ENCODE assay signal across 14 cellular contexts in the genomic region with DNA sequence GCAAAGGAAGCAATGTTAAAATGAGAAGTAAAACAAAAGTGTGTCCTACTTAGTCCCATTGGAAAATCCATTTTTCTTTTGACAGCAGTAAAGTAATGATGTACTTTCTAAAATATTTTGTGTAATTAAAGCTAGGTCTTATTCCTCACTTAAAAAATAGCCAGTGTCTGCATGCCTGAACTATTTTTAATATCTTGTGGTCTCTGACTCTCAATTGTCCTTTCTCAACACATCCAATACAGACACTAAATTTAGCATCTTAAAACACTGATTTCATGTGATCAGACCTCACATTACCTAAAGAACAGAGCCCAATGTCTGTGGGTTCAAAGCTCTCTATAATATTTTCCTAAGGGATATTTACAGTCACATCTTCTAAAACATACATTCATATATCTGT.
DNase-seq lines count a peak whose midpoint lies in the region; ATAC-seq and TF ChIP-seq lines count a peak whose summit lies in the region.
"Had no signal": no experiment of that assay in that cellular context is flagged by ENCODE, and none has a peak within 500 bp of the region (broad histone marks: within the 10 kb centered on the region; RNA-seq: fewer than 3 reads in every experiment).

No MANE protein-coding gene starts in this region.

- TF ChIP-seq CTCF in chondrocyte (IDR thresholded peaks at IDR 0.05) = no peak
- no peak for TF ChIP-seq CTCF in right lobe of liver (IDR thresholded peaks at IDR 0.05)

- H3K79me2 ChIP-seq in GM23248 (ENCODE audit: insufficient read depth) = no peaks in the 10 kb centered on the region

- H3K4me3 Mint-ChIP-seq in chondrocyte (ENCODE audit: unreplicated experiment) = no peak overlapping the region
- H3K4me3 Mint-ChIP-seq: CD8-positive, alpha-beta memory T cell had no signal

- peak overlapping the region; percentile 87 for H3K27ac Mint-ChIP-seq in chondrocyte (ENCODE audit: unreplicated experiment)
- H3K27ac Mint-ChIP-seq: CD8-positive, alpha-beta memory T cell had no signal

- no peak for TF ChIP-seq POLR2A in right lobe of liver (IDR thresholded peaks at IDR 0.05)

- H3K4me1 ChIP-seq in GM23248 (ENCODE audit: insufficient read depth) (peaks cover 12% of the 10 kb centered on the region), right lobe of liver (peaks cover 0 to 7% (median 2%) of the 10 kb centered on the region in 4 donors)
- H3K4me1 ChIP-seq: A549, BLaER1 had no signal

- H3K4me1 Mint-ChIP-seq in chondrocyte (ENCODE audit: low read depth) = peaks cover 15% of the 10 kb centered on the region
- H3K4me1 Mint-ChIP-seq: CD8-positive, alpha-beta memory T cell had no signal

- H3K36me3 ChIP-seq in GM23248 (ENCODE audit: low read depth) = no peaks in the 10 kb centered on the region
- peaks cover 0 to 3% (median 0%) of the 10 kb centered on the region in 4 donors for H3K36me3 ChIP-seq in right lobe of liver

- no peak for ATAC-seq in HG02870 (IDR thresholded peaks at IDR 0.05; ENCODE audit: unreplicated experiment)
- no peak for ATAC-seq in right lobe of liver
- ATAC-seq in GM21723 (IDR thresholded peaks at IDR 0.05; ENCODE audit: unreplicated experiment) = no peak
- ATAC-seq: A549 had no signal

- H3K4me2 ChIP-seq in GM23248 (ENCODE audit: unreplicated experiment) = peak overlapping the region; percentile 52
- H3K4me2 ChIP-seq: A549, BLaER1, KMS-11 had no signal

- H3K27me3 ChIP-seq in GM23248 (replicated peaks; ENCODE audit: insufficient read depth) (no peaks in the 10 kb centered on the region), right lobe of liver (no peaks in the 10 kb centered on the region)
- H3K27me3 ChIP-seq: BLaER1 had no signal

- in situ Hi-C loops in GM23248 (cut with MboI) = no loop called here

- H3K36me3 Mint-ChIP-seq in chondrocyte (ENCODE audit: low read depth) = peaks cover 14% of the 10 kb centered on the region

- DNase-seq in GM23248 (peak; percentile 12), chondrocyte (ENCODE audit: low spot score) (no peak), myocyte (ENCODE audit: low read depth) (peak; percentile 77), GF-D8 (lab: John Stamatoyannopoulos, UW) (no peak), right lobe of liver (no peak)
- DNase-seq: AML-193; Caco-2; CD8-positive, alpha-beta memory T cell; HCEC 1CT had no signal

- intact Hi-C loops in right lobe of liver (cut with DNase I) = no loop called here

- no peak overlapping the region for H3K9ac ChIP-seq in GM23248
- H3K9ac ChIP-seq: BLaER1, KMS-11 had no signal

- H3F3A ChIP-seq in GM23248 (ENCODE audit: insufficient read depth) = no peaks in the 10 kb centered on the region

- H4K20me1 ChIP-seq in GM23248 (ENCODE audit: insufficient read depth) = no peaks in the 10 kb centered on the region
- H4K20me1 ChIP-seq: BLaER1 had no signal

- no peak overlapping the region for H2AFZ ChIP-seq in GM23248

- H3K9me3 Mint-ChIP-seq in chondrocyte (ENCODE audit: low read depth) = peaks cover 19% of the 10 kb centered on the region

- H3K9me3 ChIP-seq in GM23248 (ENCODE audit: low read depth) = no peaks in the 10 kb centered on the region
- no peaks in the 10 kb centered on the region for H3K9me3 ChIP-seq in right lobe of liver

- H3K27ac ChIP-seq in GM23248 (peak overlapping the region; percentile 14), right lobe of liver (no peak overlapping the region)
- H3K27ac ChIP-seq: A549, BLaER1, KMS-11 had no signal

- no peaks in the 10 kb centered on the region for H3K27me3 Mint-ChIP-seq in chondrocyte (ENCODE audit: low read depth)
- H3K27me3 Mint-ChIP-seq: CD8-positive, alpha-beta memory T cell had no signal

- H3K9me2 ChIP-seq in GM23248 (ENCODE audit: insufficient read depth) = no peaks in the 10 kb centered on the region

- H3K4me3 ChIP-seq in GM23248 = no peak overlapping the region
- H3K4me3 ChIP-seq in right lobe of liver = no peak overlapping the region
- H3K4me3 ChIP-seq: A549, BLaER1 had no signal

Comparison
In these comparisons a context has a peak if more than half of its experiments do, and no peak if none do; other contexts are left out.
1. DNase-seq: peak in GM23248 (single experiment) and myocyte (single experiment); none in chondrocyte (single experiment), GF-D8 (single experiment) and right lobe of liver (0 of 3).